ENCODE assay signal across 11 cellular contexts in genomic region chr16:56985962-56986360, GRCh38. TPM values are rescaled to one million over a fixed set of nuclear protein-coding genes. Genes with fewer than 3 reads are reported as not detected.
DNase-seq lines count a peak whose midpoint lies in the region; ATAC-seq and TF ChIP-seq lines count a peak whose summit lies in the region.
"Had no signal": no experiment of that assay in that cellular context is flagged by ENCODE, and none has a peak within 500 bp of the region (broad histone marks: within the 10 kb centered on the region; RNA-seq: fewer than 3 reads in every experiment).

No MANE protein-coding gene starts in this region.

- DNase-seq in activated naive CD4-positive, alpha-beta T cell treated with anti-CD3 and anti-CD28 coated beads, Interleukin-2, amount 10 ng/mL, durations not matched to agents 7 days and 5 days: no peak
- DNase-seq in activated naive CD4-positive, alpha-beta T cell treated with anti-CD3 and anti-CD28 coated beads, Interleukin-2, amount 50 U/mL, for 16 hours: no peak
- no peak for DNase-seq in activated CD8-positive, alpha-beta T cell treated with anti-CD3 and anti-CD28 coated beads for 36 hours
- DNase-seq in tibial artery (peak in 1 of 2 donors; percentile 49), NCI-H2227 treated with DMSO at 0.1 percent for 48 hours (lab: John Stamatoyannopoulos, UW) (no peak), WERI-Rb-1 (no peak)
- DNase-seq: NCI-H1930 had no signal

- no peak for TF ChIP-seq CTCF in activated CD8-positive, alpha-beta T cell treated with anti-CD3 and anti-CD28 coated beads for 36 hours (IDR thresholded peaks at IDR 0.05)
- TF ChIP-seq CTCF in gastroesophageal sphincter (IDR thresholded peaks at IDR 0.05): no peak
- no peak for TF ChIP-seq CTCF in tibial artery (IDR thresholded peaks at IDR 0.05)
- no peak for TF ChIP-seq CTCF in WERI-Rb-1 (IDR thresholded peaks at IDR 0.05; ENCODE audit: low read depth, low read length)

- H3K27ac ChIP-seq in gastroesophageal sphincter: peak overlapping the region in 3 of 4 donors; percentile 52 to 70 (median 63)
- H3K27ac ChIP-seq in tibial artery: peak overlapping the region; percentile 65 to 68
- H3K27ac ChIP-seq in WERI-Rb-1: no peak overlapping the region

- no peak for TF ChIP-seq POLR2A in gastroesophageal sphincter (IDR thresholded peaks at IDR 0.05)

- intact Hi-C loops in activated CD8-positive, alpha-beta T cell treated with anti-CD3 and anti-CD28 coated beads for 36 hours (cut with micrococcal nuclease): no loop called here
- intact Hi-C loops in tibial artery (cut with DNase I; ENCODE audit: low total_unique reads): loop anchor here (5.0 kb wide), 1 partner anchor 54 kb away; the partner anchor contains the start of gene HERPUD1

- ATAC-seq in activated CD8-positive, alpha-beta T cell treated with anti-CD3 and anti-CD28 coated beads for 36 hours: no peak
- no peak for ATAC-seq in gastroesophageal sphincter
- ATAC-seq in GM18867 (IDR thresholded peaks at IDR 0.05; ENCODE audit: unreplicated experiment): no peak

- WGBS in gastroesophageal sphincter (ENCODE audit: low coverage in 1 of 2), 2 donors: 100% methylated on average over 1 of the region's 2 CpGs; no CpG with 5 or more reads in 1 of the 2 donors

- H3K36me3 ChIP-seq in gastroesophageal sphincter: no peaks in the 10 kb centered on the region
- no peaks in the 10 kb centered on the region for H3K36me3 ChIP-seq in tibial artery
- no peaks in the 10 kb centered on the region for H3K36me3 ChIP-seq in WERI-Rb-1

- peak overlapping the region; percentile 100 for H3K4me3 Mint-ChIP-seq in activated naive CD4-positive, alpha-beta T cell treated with anti-CD3 and anti-CD28 coated beads, Interleukin-2, amount 10 ng/mL, durations not matched to agents 7 days and 5 days
- peak overlapping the region; percentile 97 for H3K4me3 Mint-ChIP-seq in activated CD8-positive, alpha-beta T cell treated with anti-CD3 and anti-CD28 coated beads for 36 hours

- H3K27me3 ChIP-seq in gastroesophageal sphincter (no peaks in the 10 kb centered on the region), tibial artery (no peaks in the 10 kb centered on the region), WERI-Rb-1 (ENCODE audit: insufficient read depth, low read depth, severe bottlenecking) (no peaks in the 10 kb centered on the region)
- H3K27me3 ChIP-seq: left lung had no signal

- POLR2A ChIA-PET in activated CD8-positive, alpha-beta T cell treated with anti-CD3 and anti-CD28 coated beads for 36 hours (lab: Charles Lee): interaction anchor here (0.7 to 21.4 kb wide), 12 partner anchors 9 to 54 kb away, joined by 3 to 367 read pairs (median 8); partner anchors contain the start of gene HERPUD1

- peaks cover 3% of the 10 kb centered on the region for H3K27me3 Mint-ChIP-seq in activated naive CD4-positive, alpha-beta T cell treated with anti-CD3 and anti-CD28 coated beads, Interleukin-2, amount 10 ng/mL, durations not matched to agents 7 days and 5 days
- H3K27me3 Mint-ChIP-seq in activated CD8-positive, alpha-beta T cell treated with anti-CD3 and anti-CD28 coated beads for 36 hours: no peaks in the 10 kb centered on the region

- no peaks in the 10 kb centered on the region for H3K9me3 ChIP-seq in gastroesophageal sphincter
- no peaks in the 10 kb centered on the region for H3K9me3 ChIP-seq in tibial artery
- no peaks in the 10 kb centered on the region for H3K9me3 ChIP-seq in WERI-Rb-1 (ENCODE audit: severe bottlenecking)
- H3K9me3 ChIP-seq: left lung had no signal

- peaks cover 0 to 59% (median 20%) of the 10 kb centered on the region in 3 donors for H3K4me1 ChIP-seq in gastroesophageal sphincter
- peaks cover 0 to 82% (median 55%) of the 10 kb centered on the region in 4 donors for H3K4me1 ChIP-seq in tibial artery

- peak overlapping the region; percentile 69 for H3K27ac Mint-ChIP-seq in activated naive CD4-positive, alpha-beta T cell treated with anti-CD3 and anti-CD28 coated beads, Interleukin-2, amount 10 ng/mL, durations not matched to agents 7 days and 5 days
- H3K27ac Mint-ChIP-seq in activated CD8-positive, alpha-beta T cell treated with anti-CD3 and anti-CD28 coated beads for 36 hours: peak overlapping the region; percentile 99

- H3K4me3 ChIP-seq in gastroesophageal sphincter (no peak overlapping the region), tibial artery (no peak overlapping the region), WERI-Rb-1 (ENCODE audit: low read depth, low read length) (no peak overlapping the region)
- H3K4me3 ChIP-seq: left lung had no signal

- CTCF ChIA-PET in activated naive CD4-positive, alpha-beta T cell treated with anti-CD3 and anti-CD28 coated beads, Interleukin-2, amount 10 ng/mL, durations not matched to agents 7 days and 5 days (lab: Charles Lee): interaction anchor here (1.4 kb wide), 1 partner anchor 22 kb away, joined by 3 read pairs; no protein-coding TSS in a partner anchor
- CTCF ChIA-PET in activated CD8-positive, alpha-beta T cell treated with anti-CD3 and anti-CD28 coated beads for 36 hours (lab: Charles Lee): interaction anchor here (0.9 to 8.3 kb wide), 5 partner anchors 11 to 60 kb away, joined by 3 to 87 read pairs (median 4); partner anchors contain the start of gene CETP

- peaks cover 74% of the 10 kb centered on the region for H3K4me1 Mint-ChIP-seq in activated naive CD4-positive, alpha-beta T cell treated with anti-CD3 and anti-CD28 coated beads, Interleukin-2, amount 10 ng/mL, durations not matched to agents 7 days and 5 days
- peaks cover 67% of the 10 kb centered on the region for H3K4me1 Mint-ChIP-seq in activated CD8-positive, alpha-beta T cell treated with anti-CD3 and anti-CD28 coated beads for 36 hours (ENCODE audit: low read depth)

- no peaks in the 10 kb centered on the region for H3K9me3 Mint-ChIP-seq in activated naive CD4-positive, alpha-beta T cell treated with anti-CD3 and anti-CD28 coated beads, Interleukin-2, amount 10 ng/mL, durations not matched to agents 7 days and 5 days
- no peaks in the 10 kb centered on the region for H3K9me3 Mint-ChIP-seq in activated CD8-positive, alpha-beta T cell treated with anti-CD3 and anti-CD28 coated beads for 36 hours

- no peak for TF ChIP-seq EP300 in gastroesophageal sphincter (IDR thresholded peaks at IDR 0.05)

- H3K36me3 Mint-ChIP-seq in activated naive CD4-positive, alpha-beta T cell treated with anti-CD3 and anti-CD28 coated beads, Interleukin-2, amount 10 ng/mL, durations not matched to agents 7 days and 5 days: peaks cover 80% of the 10 kb centered on the region
- peaks cover 71% of the 10 kb centered on the region for H3K36me3 Mint-ChIP-seq in activated CD8-positive, alpha-beta T cell treated with anti-CD3 and anti-CD28 coated beads for 36 hours (ENCODE audit: low read depth)

RNA-seq across cellular contexts. Expression of gene NLRC5, which starts 3.4 kb away (rescaled TPM):
- 100 to 1,000 TPM; 135 to 153 TPM for total RNA-seq in activated CD8-positive, alpha-beta T cell treated with anti-CD3 and anti-CD28 coated beads for 36 hours
- 10 to 100 TPM; 11.1 to 39.7 (median 16.3) TPM for total RNA-seq in gastroesophageal sphincter

RNA-seq across cellular contexts. Expression of gene CETP, which starts 24.2 kb away (rescaled TPM):
- total RNA-seq in activated CD8-positive, alpha-beta T cell treated with anti-CD3 and anti-CD28 coated beads for 36 hours: not detected
- total RNA-seq in gastroesophageal sphincter: 1 to 10 TPM in 1 of 4 donors, not detected in 3; 1.6 TPM
- total RNA-seq: HT1080 had no signal

RNA-seq across cellular contexts. Expression of gene HERPUD1, which starts 54.0 kb away (rescaled TPM):
- 100 to 1,000 TPM; 142 to 150 TPM for total RNA-seq in activated CD8-positive, alpha-beta T cell treated with anti-CD3 and anti-CD28 coated beads for 36 hours
- 10 to 100 TPM; 41.2 to 87.5 (median 79.1) TPM for total RNA-seq in gastroesophageal sphincter
